20 cellular contexts compared by ENCODE assay signal in genomic region chr2:182358601-182359000, GRCh38.
"Had no signal": no experiment of that assay in that cellular context is flagged by ENCODE, and none has a peak within 500 bp of the region (broad histone marks: within the 10 kb centered on the region; RNA-seq: fewer than 3 reads in every experiment).

No MANE protein-coding gene starts in this region.

- H3K4me3 Mint-ChIP-seq: activated CD4-positive, alpha-beta T cell treated with anti-CD3 and anti-CD28 coated beads, Interleukin-2, amount 10 ng/mL, durations not matched to agents 24 days and 14 days; activated CD8-positive, alpha-beta T cell treated with anti-CD3 and anti-CD28 coated beads, Interleukin-2, amount 10 ng/mL, durations not matched to agents 7 days and 5 days; activated T-cell treated with anti-CD3 and anti-CD28 coated beads, Interleukin-2, amount 50 U/mL, for 24 hours; natural killer cell treated with Interleukin-12 subunit alpha and Interleukin-12 subunit beta and Interleukin-15 and Interleukin-18, amount 100 ng/mL, for 72 hours; stimulated activated naive B cell treated with anti-CD40 and anti-IgM and Interleukin-4, amounts not matched to agents 10 μg/mL and 1 μg/mL and 100 μg/mL, for 72 hours; T-cell; WTC11 had no signal

- H3K27ac ChIP-seq: breast epithelium had no signal

- H3K9me3 ChIP-seq: breast epithelium, tibial nerve had no signal

- H3K9me3 Mint-ChIP-seq: activated CD4-positive, alpha-beta T cell treated with anti-CD3 and anti-CD28 coated beads, Interleukin-2, amount 10 ng/mL, durations not matched to agents 24 days and 14 days; activated T-helper 2 cell treated with anti-CD3 and anti-CD28 coated beads, Interferon-gamma antibody, Interleukin-2, Interleukin-4, amounts not matched to agents 10 μg/mL and 5 μg/mL and 100 μg/mL, durations not matched to agents 14 hours and 24 hours and 36 hours had no signal

- H3K36me3 Mint-ChIP-seq: natural killer cell treated with Interleukin-12 subunit alpha and Interleukin-12 subunit beta and Interleukin-15 and Interleukin-18, amount 100 ng/mL, for 72 hours; stimulated activated naive B cell treated with anti-CD40 and anti-IgM and Interleukin-4, amounts not matched to agents 10 μg/mL and 1 μg/mL and 100 μg/mL, for 72 hours; T-cell; WTC11 had no signal

- ATAC-seq: activated CD8-positive, alpha-beta T cell treated with anti-CD3 and anti-CD28 coated beads, Interleukin-2, amount 10 ng/mL, durations not matched to agents 7 days and 5 days; left ventricle myocardium superior; natural killer cell treated with Interleukin-12 subunit alpha and Interleukin-12 subunit beta and Interleukin-15 and Interleukin-18, amount 100 ng/mL, for 72 hours; sciatic nerve; SK-N-SH treated with all-trans-retinoic acid at 6 μM for 48 hours; stimulated activated naive B cell treated with anti-CD40 and anti-IgM and Interleukin-4, amounts not matched to agents 10 μg/mL and 1 μg/mL and 100 μg/mL, for 72 hours; T-cell; WTC11 had no signal

- H3K4me3 ChIP-seq: breast epithelium, tibial nerve had no signal

- H3K36me3 ChIP-seq: breast epithelium, tibial nerve had no signal

- H3K27me3 Mint-ChIP-seq: activated CD4-positive, alpha-beta T cell treated with anti-CD3 and anti-CD28 coated beads, Interleukin-2, amount 10 ng/mL, durations not matched to agents 24 days and 14 days; activated T-cell treated with anti-CD3 and anti-CD28 coated beads, Interleukin-2, amount 50 U/mL, for 24 hours; natural killer cell treated with Interleukin-12 subunit alpha and Interleukin-12 subunit beta and Interleukin-15 and Interleukin-18, amount 100 ng/mL, for 72 hours; stimulated activated naive B cell treated with anti-CD40 and anti-IgM and Interleukin-4, amounts not matched to agents 10 μg/mL and 1 μg/mL and 100 μg/mL, for 72 hours; T-cell had no signal

- H3K27me3 ChIP-seq: breast epithelium, tibial nerve had no signal

- H3K4me1 Mint-ChIP-seq: activated CD4-positive, alpha-beta T cell treated with anti-CD3 and anti-CD28 coated beads, Interleukin-2, amount 10 ng/mL, durations not matched to agents 24 days and 14 days; stimulated activated naive B cell treated with anti-CD40 and anti-IgM and Interleukin-4, amounts not matched to agents 10 μg/mL and 1 μg/mL and 100 μg/mL, for 72 hours; T-cell; WTC11 had no signal

- DNase-seq: activated CD4-positive, alpha-beta T cell treated with anti-CD3 and anti-CD28 coated beads, Interleukin-2, amount 10 ng/mL, durations not matched to agents 24 days and 14 days; activated CD8-positive, alpha-beta T cell treated with anti-CD3 and anti-CD28 coated beads, Interleukin-2, amount 10 ng/mL, durations not matched to agents 7 days and 5 days; activated naive CD4-positive, alpha-beta T cell treated with Interleukin-2 at 50 U/mL for 16 hours; activated T-cell treated with anti-CD3 and anti-CD28 coated beads, Interleukin-2, amount 50 U/mL, for 24 hours; cortex of kidney; erythroblast; kidney glomerular epithelial cell; left ventricle myocardium superior; mesendoderm; nucleus accumbens; stimulated activated CD4-positive, alpha-beta T cell treated with anti-CD3 and anti-CD28 coated beads, Interleukin-4, amount 100 ng/mL, for 4 hours; stimulated activated naive B cell treated with anti-CD40 and anti-IgM and Interleukin-4, amounts not matched to agents 10 μg/mL and 1 μg/mL and 100 μg/mL, for 72 hours; T-cell had no signal

- H3K4me1 ChIP-seq: breast epithelium, tibial nerve had no signal

- H3K27ac Mint-ChIP-seq: activated CD4-positive, alpha-beta T cell treated with anti-CD3 and anti-CD28 coated beads, Interleukin-2, amount 10 ng/mL, durations not matched to agents 24 days and 14 days; activated CD8-positive, alpha-beta T cell treated with anti-CD3 and anti-CD28 coated beads, Interleukin-2, amount 10 ng/mL, durations not matched to agents 7 days and 5 days; activated T-cell treated with anti-CD3 and anti-CD28 coated beads, Interleukin-2, amount 50 U/mL, for 24 hours; activated T-helper 2 cell treated with anti-CD3 and anti-CD28 coated beads, Interferon-gamma antibody, Interleukin-2, Interleukin-4, amounts not matched to agents 10 μg/mL and 5 μg/mL and 100 μg/mL, durations not matched to agents 14 hours and 24 hours and 36 hours; natural killer cell treated with Interleukin-12 subunit alpha and Interleukin-12 subunit beta and Interleukin-15 and Interleukin-18, amount 100 ng/mL, for 72 hours; stimulated activated naive B cell treated with anti-CD40 and anti-IgM and Interleukin-4, amounts not matched to agents 10 μg/mL and 1 μg/mL and 100 μg/mL, for 72 hours; T-cell; WTC11 had no signal
